Comparison of ENCODE assay signal across 1 cellular context in the genomic region with DNA sequence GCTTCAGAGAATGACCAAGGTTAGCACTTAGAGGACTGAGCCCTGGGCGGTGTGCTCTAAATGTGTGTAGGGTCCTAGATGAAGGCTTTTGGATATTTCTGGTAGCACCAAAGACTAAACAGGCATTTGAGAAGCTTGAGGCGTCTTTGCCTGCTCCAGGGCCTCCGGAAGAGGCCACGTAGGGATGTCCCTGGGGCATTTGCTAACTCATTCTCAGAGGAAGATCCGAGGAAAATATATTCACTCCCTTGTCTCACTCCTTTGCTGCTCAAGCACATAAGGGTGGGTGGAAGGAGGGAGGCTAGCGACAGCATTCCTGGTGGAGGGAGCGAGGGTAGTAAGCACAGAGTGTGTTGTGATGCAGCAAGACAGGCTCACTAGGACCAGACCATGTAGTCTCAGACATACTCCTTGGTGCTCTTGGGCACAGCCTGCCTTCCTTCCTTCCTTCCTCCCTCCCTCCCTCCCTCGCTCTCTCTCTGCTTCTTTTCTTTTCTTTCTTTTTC.
TF ChIP-seq lines count a peak whose summit lies in the region.

No MANE protein-coding gene starts in this region.

TF ChIP-seq in GM12878, 131 proteins besides CTCF, POLR2A, EP300 and RAD21 (continued from another document):
- TF ChIP-seq, protein P1, sequence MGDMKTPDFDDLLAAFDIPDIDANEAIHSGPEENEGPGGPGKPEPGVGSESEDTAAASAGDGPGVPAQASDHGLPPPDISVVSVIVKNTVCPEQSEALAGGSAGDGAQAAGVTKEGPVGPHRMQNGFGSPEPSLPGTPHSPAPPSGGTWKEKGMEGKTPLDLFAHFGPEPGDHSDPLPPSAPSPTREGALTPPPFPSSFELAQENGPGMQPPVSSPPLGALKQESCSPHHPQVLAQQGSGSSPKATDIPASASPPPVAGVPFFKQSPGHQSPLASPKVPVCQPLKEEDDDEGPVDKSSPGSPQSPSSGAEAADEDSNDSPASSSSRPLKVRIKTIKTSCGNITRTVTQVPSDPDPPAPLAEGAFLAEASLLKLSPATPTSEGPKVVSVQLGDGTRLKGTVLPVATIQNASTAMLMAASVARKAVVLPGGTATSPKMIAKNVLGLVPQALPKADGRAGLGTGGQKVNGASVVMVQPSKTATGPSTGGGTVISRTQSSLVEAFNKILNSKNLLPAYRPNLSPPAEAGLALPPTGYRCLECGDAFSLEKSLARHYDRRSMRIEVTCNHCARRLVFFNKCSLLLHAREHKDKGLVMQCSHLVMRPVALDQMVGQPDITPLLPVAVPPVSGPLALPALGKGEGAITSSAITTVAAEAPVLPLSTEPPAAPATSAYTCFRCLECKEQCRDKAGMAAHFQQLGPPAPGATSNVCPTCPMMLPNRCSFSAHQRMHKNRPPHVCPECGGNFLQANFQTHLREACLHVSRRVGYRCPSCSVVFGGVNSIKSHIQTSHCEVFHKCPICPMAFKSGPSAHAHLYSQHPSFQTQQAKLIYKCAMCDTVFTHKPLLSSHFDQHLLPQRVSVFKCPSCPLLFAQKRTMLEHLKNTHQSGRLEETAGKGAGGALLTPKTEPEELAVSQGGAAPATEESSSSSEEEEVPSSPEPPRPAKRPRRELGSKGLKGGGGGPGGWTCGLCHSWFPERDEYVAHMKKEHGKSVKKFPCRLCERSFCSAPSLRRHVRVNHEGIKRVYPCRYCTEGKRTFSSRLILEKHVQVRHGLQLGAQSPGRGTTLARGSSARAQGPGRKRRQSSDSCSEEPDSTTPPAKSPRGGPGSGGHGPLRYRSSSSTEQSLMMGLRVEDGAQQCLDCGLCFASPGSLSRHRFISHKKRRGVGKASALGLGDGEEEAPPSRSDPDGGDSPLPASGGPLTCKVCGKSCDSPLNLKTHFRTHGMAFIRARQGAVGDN (IDR thresholded peaks at IDR 0.05): no peak
TF ChIP-seq in GM12878: peak in this region for 0.
